ENCODE assay signal across 39 cellular contexts in the genomic region with DNA sequence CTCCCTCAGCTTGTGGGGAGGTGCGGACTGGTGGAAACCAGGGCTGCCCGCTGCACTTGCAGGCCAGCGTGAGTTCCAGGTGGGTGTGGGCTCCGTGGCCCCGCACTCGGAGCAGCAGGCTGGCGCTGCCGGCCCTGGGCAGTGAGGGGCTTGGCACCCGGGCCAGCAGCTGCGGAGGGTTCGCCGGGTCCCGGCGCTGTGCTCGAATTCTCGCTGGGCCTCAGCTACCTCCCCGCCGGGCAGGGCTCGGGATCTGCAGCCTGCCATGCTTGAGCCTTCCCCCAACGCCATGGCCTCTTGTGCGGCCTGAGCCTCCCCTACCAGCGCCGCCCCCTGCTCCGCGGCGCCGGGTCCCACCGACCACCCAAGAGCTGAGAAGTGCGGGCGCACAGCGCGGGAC.
"Had no signal": no experiment of that assay in that cellular context is flagged by ENCODE, and none has a peak within 500 bp of the region (broad histone marks: within the 10 kb centered on the region; RNA-seq: fewer than 3 reads in every experiment).

No MANE protein-coding gene starts in this region.

- H3K27me3 Mint-ChIP-seq: activated naive CD4-positive, alpha-beta T cell treated with anti-CD3 and anti-CD28 coated beads, Interleukin-2, amount 50 U/mL, for 24 hours; activated naive CD8-positive, alpha-beta T cell treated with anti-CD3 and anti-CD28 coated beads for 36 hours; activated T-cell treated with anti-CD3 and anti-CD28 coated beads, Interleukin-2, amount 50 U/mL, for 24 hours; central memory CD8-positive, alpha-beta T cell had no signal

- H3K4me3 ChIP-seq: adrenal gland, ascending aorta, body of pancreas, breast epithelium, cardiac muscle cell had no signal

- H3K27ac ChIP-seq: adrenal gland, ascending aorta, body of pancreas, breast epithelium, cardiac muscle cell had no signal

- H3K27ac Mint-ChIP-seq: activated naive CD4-positive, alpha-beta T cell treated with anti-CD3 and anti-CD28 coated beads for 36 hours; activated naive CD4-positive, alpha-beta T cell treated with anti-CD3 and anti-CD28 coated beads, Interleukin-2, amount 10 ng/mL, durations not matched to agents 7 days and 5 days; activated naive CD4-positive, alpha-beta T cell treated with anti-CD3 and anti-CD28 coated beads, Interleukin-2, amount 50 U/mL, for 24 hours; activated naive CD8-positive, alpha-beta T cell; activated naive CD8-positive, alpha-beta T cell treated with anti-CD3 and anti-CD28 coated beads for 36 hours; activated naive CD8-positive, alpha-beta T cell treated with anti-CD3 and anti-CD28 coated beads, Interleukin-2, amount 10 ng/mL, durations not matched to agents 7 days and 5 days; activated T-cell treated with anti-CD3 and anti-CD28 coated beads, Interleukin-2, amount 50 U/mL, for 24 hours; activated T-cell treated with anti-CD3 and anti-CD28 coated beads, Interleukin-2, amount 50 U/mL, for 72 hours; activated T-helper 1 cell treated with anti-CD3 and anti-CD28 coated beads, Interleukin-12 subunit alpha, Interleukin-12 subunit beta, Interleukin-2, Interleukin-4 antibody, amounts not matched to agents 30 ng/mL and 10 ng/mL and 1 ng/mL, durations not matched to agents 14 hours and 24 hours and 36 hours; activated T-helper 17 cell treated with anti-CD3 and anti-CD28 coated beads, Interleukin-2, amount 50 U/mL, for 72 hours; activated T-helper 2 cell treated with anti-CD3 and anti-CD28 coated beads, Interferon-gamma antibody, Interleukin-2, Interleukin-4, amounts not matched to agents 10 μg/mL and 5 μg/mL and 100 μg/mL, durations not matched to agents 14 hours and 24 hours and 36 hours; brain had no signal

- H3K9me3 Mint-ChIP-seq: activated naive CD4-positive, alpha-beta T cell treated with anti-CD3 and anti-CD28 coated beads, Interleukin-2, amount 50 U/mL, for 24 hours had no signal

- FAIRE-seq: astrocyte, bronchial epithelial cell had no signal

- H3K4me3 Mint-ChIP-seq: activated naive CD4-positive, alpha-beta T cell treated with anti-CD3 and anti-CD28 coated beads for 36 hours; activated naive CD4-positive, alpha-beta T cell treated with anti-CD3 and anti-CD28 coated beads, Interleukin-2, amount 10 ng/mL, durations not matched to agents 7 days and 5 days; activated naive CD8-positive, alpha-beta T cell; activated naive CD8-positive, alpha-beta T cell treated with anti-CD3 and anti-CD28 coated beads for 36 hours; activated naive CD8-positive, alpha-beta T cell treated with anti-CD3 and anti-CD28 coated beads, Interleukin-2, amount 10 ng/mL, durations not matched to agents 7 days and 5 days; activated T-cell treated with anti-CD3 and anti-CD28 coated beads, Interleukin-2, amount 50 U/mL, for 24 hours; activated T-cell treated with anti-CD3 and anti-CD28 coated beads, Interleukin-2, amount 50 U/mL, for 4 hours; activated T-cell treated with anti-CD3 and anti-CD28 coated beads, Interleukin-2, amount 50 U/mL, for 72 hours; activated T-helper 1 cell treated with anti-CD3 and anti-CD28 coated beads, Interleukin-12 subunit alpha, Interleukin-12 subunit beta, Interleukin-2, Interleukin-4 antibody, amounts not matched to agents 30 ng/mL and 10 ng/mL and 1 ng/mL, durations not matched to agents 14 hours and 24 hours and 36 hours; activated T-helper 17 cell treated with anti-CD3 and anti-CD28 coated beads, Interleukin-2, amount 50 U/mL, for 72 hours; brain; central memory CD8-positive, alpha-beta T cell had no signal

- H3K4me1 ChIP-seq: adrenal gland, ascending aorta, body of pancreas, breast epithelium had no signal

- DNase-seq: activated effector memory CD4-positive, alpha-beta T cell treated with anti-CD3 and anti-CD28 coated beads, Interleukin-2, amount 50 U/mL, for 16 hours; activated effector memory CD4-positive, alpha-beta T cell treated with Interleukin-2 at 50 U/mL for 16 hours; activated gamma-delta T cell; activated gamma-delta T cell treated with Interleukin-2 at 50 U/mL for 16 hours; activated naive CD4-positive, alpha-beta T cell; activated naive CD4-positive, alpha-beta T cell treated with anti-CD3 and anti-CD28 coated beads for 36 hours; activated naive CD4-positive, alpha-beta T cell treated with anti-CD3 and anti-CD28 coated beads, Interleukin-2, amount 10 ng/mL, durations not matched to agents 7 days and 5 days; activated naive CD4-positive, alpha-beta T cell treated with anti-CD3 and anti-CD28 coated beads, Interleukin-2, amount 50 U/mL, for 16 hours; activated naive CD4-positive, alpha-beta T cell treated with Interleukin-2 at 50 U/mL for 16 hours; activated naive CD8-positive, alpha-beta T cell treated with anti-CD3 and anti-CD28 coated beads for 36 hours; activated naive CD8-positive, alpha-beta T cell treated with anti-CD3 and anti-CD28 coated beads, Interleukin-2, amount 10 ng/mL, durations not matched to agents 7 days and 5 days; activated T-cell treated with anti-CD3 and anti-CD28 coated beads for 4 hours; activated T-cell treated with anti-CD3 and anti-CD28 coated beads, Interleukin-2, amount 50 U/mL, for 1 hour; activated T-cell treated with anti-CD3 and anti-CD28 coated beads, Interleukin-2, amount 50 U/mL, for 24 hours; activated T-cell treated with anti-CD3 and anti-CD28 coated beads, Interleukin-2, amount 50 U/mL, for 4 hours; activated T-cell treated with anti-CD3 and anti-CD28 coated beads, Interleukin-2, amount 50 U/mL, for 48 hours; activated T-cell treated with anti-CD3 and anti-CD28 coated beads, Interleukin-2, amount 50 U/mL, for 72 hours; adrenal gland; amniotic stem cell; amygdala; anterior cingulate cortex; aorta; body of pancreas; caudate nucleus; central memory CD4-positive, alpha-beta T cell; cerebellar nuclear complex had no signal

- H3K36me3 Mint-ChIP-seq: activated naive CD4-positive, alpha-beta T cell treated with anti-CD3 and anti-CD28 coated beads, Interleukin-2, amount 50 U/mL, for 24 hours; activated naive CD8-positive, alpha-beta T cell; brain had no signal

- ATAC-seq: activated naive CD4-positive, alpha-beta T cell treated with anti-CD3 and anti-CD28 coated beads, Interleukin-2, amount 50 U/mL, for 72 hours; activated T-cell treated with anti-CD3 and anti-CD28 coated beads, Interleukin-2, amount 50 U/mL, for 4 hours; activated T-cell treated with anti-CD3 and anti-CD28 coated beads, Interleukin-2, amount 50 U/mL, for 72 hours; activated T-helper 17 cell treated with anti-CD3 and anti-CD28 coated beads, Interleukin-2, amount 50 U/mL, for 72 hours; body of pancreas had no signal

- H3K9me3 ChIP-seq: adrenal gland, ascending aorta, breast epithelium had no signal

- H3K27me3 ChIP-seq: ascending aorta, body of pancreas, breast epithelium, cardiac muscle cell had no signal

- H3K36me3 ChIP-seq: adrenal gland, ascending aorta, breast epithelium, cardiac muscle cell had no signal
